26 cellular contexts compared by ENCODE assay signal in the genomic region with DNA sequence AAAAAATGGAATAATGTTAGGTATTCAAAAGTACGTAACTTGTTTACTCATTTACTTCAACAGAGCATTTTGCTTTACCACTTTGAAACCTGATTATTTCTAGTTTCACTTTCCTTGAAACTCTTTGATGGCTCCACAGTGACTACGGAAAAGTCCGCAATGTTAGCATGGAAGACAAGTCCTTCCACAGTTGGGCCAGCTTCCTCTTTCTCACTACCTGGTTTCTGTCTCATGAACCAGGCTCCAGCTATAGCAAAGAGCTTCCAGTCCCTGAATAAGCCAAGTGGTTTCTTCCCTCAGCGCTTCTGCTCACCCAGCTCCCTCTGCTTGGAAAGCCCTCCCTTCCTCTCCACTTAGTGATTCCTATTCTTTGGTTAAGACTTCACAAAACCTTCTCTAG. TPM values are rescaled to one million over a fixed set of nuclear protein-coding genes. Genes with fewer than 3 reads are reported as not detected.
DNase-seq lines count a peak whose midpoint lies in the region; ATAC-seq, FAIRE-seq and TF ChIP-seq lines count a peak whose summit lies in the region.
"Had no signal": no experiment of that assay in that cellular context is flagged by ENCODE, and none has a peak within 500 bp of the region (broad histone marks: within the 10 kb centered on the region; RNA-seq: fewer than 3 reads in every experiment).

No MANE protein-coding gene starts in this region.

- H3K4me1 Mint-ChIP-seq in endodermal cell: peaks cover 5% of the 10 kb centered on the region
- H3K4me1 Mint-ChIP-seq: CD4-positive, CD25-positive, alpha-beta regulatory T cell; IgD-negative memory B cell had no signal

- no peaks in the 10 kb centered on the region for H3K27me3 Mint-ChIP-seq in endodermal cell (ENCODE audit: insufficient read depth)
- H3K27me3 Mint-ChIP-seq: IgD-negative memory B cell had no signal

- intact Hi-C loops in left lung (cut with DNase I): no loop called here

- DNase-seq in Ammon's horn (ENCODE audit: low spot score) (peak; percentile 15), H54 (ENCODE audit: insufficient read length, low spot score) (no peak), endodermal cell (no peak), medulla oblongata (ENCODE audit: extremely low spot score) (peak; percentile 27), left lung (no peak), LoVo (ENCODE audit: low spot score) (no peak), GM19238 (ENCODE audit: insufficient read length, low spot score) (no peak)
- DNase-seq in activated CD4-positive, alpha-beta T cell treated with anti-CD3 and anti-CD28 coated beads for 48 hours: no peak
- DNase-seq: BE2C; CD4-positive, CD25-positive, alpha-beta regulatory T cell; EL; GF-D8; GM23248; Karpas-422; NCI-H1105; NCI-H2029 treated with DMSO at 0.1 percent for 48 hours; NCI-H345; NCI-H524; NCI-H774; NK-92 treated with Interleukin-12 subunit alpha and Interleukin-12 subunit beta, amount 100 ng/mL, for 24 hours; Peyer's patch had no signal

- no peaks in the 10 kb centered on the region for H3K9me3 Mint-ChIP-seq in endodermal cell
- H3K9me3 Mint-ChIP-seq: CD4-positive, CD25-positive, alpha-beta regulatory T cell; IgD-negative memory B cell had no signal

- H3K36me3 ChIP-seq in endodermal cell (ENCODE audit: control insufficient read depth, insufficient read depth, low read length) (peaks cover 16% of the 10 kb centered on the region), left lung (no peaks in the 10 kb centered on the region)
- H3K36me3 ChIP-seq: BE2C, HAP-1, Peyer's patch had no signal

- no peak overlapping the region for H3K9ac ChIP-seq in endodermal cell (ENCODE audit: extremely low read depth, low read length, poor library complexity, severe bottlenecking)
- H3K9ac ChIP-seq: GM23248 had no signal

- H3K4me1 ChIP-seq in endodermal cell (ENCODE audit: control insufficient read depth, insufficient read depth, low read length) (no peaks in the 10 kb centered on the region), left lung (no peaks in the 10 kb centered on the region)
- H3K4me1 ChIP-seq: BE2C, Peyer's patch had no signal

- H3K27ac ChIP-seq in endodermal cell (ENCODE audit: low read depth, low read length): no peak overlapping the region
- H3K27ac ChIP-seq in left lung: no peak overlapping the region
- H3K27ac ChIP-seq: GM23248, Peyer's patch had no signal

- H3K4me3 Mint-ChIP-seq in endodermal cell: no peak overlapping the region
- H3K4me3 Mint-ChIP-seq: CD4-positive, CD25-positive, alpha-beta regulatory T cell; IgD-negative memory B cell had no signal

- FAIRE-seq in H54 (lab: Jason Lieb, UNC): peak; percentile 74
- FAIRE-seq: A204.1 had no signal

- H3K36me3 Mint-ChIP-seq in endodermal cell (ENCODE audit: low read depth): peaks cover 36% of the 10 kb centered on the region
- H3K36me3 Mint-ChIP-seq: CD4-positive, CD25-positive, alpha-beta regulatory T cell had no signal

- H3K27me3 ChIP-seq in endodermal cell (ENCODE audit: control insufficient read depth, insufficient read depth, low read length, poor library complexity, severe bottlenecking) (no peaks in the 10 kb centered on the region), left lung (no peaks in the 10 kb centered on the region)
- H3K27me3 ChIP-seq: BE2C, Peyer's patch had no signal

- H3K9me3 ChIP-seq in endodermal cell (ENCODE audit: control insufficient read depth, low read length): peaks cover 11% of the 10 kb centered on the region
- H3K9me3 ChIP-seq in left lung: peaks cover 0 to 3% of the 10 kb centered on the region in 2 donors
- H3K9me3 ChIP-seq: BE2C, Peyer's patch had no signal

- TF ChIP-seq CTCF in endodermal cell (conservative IDR thresholded peaks at IDR 0.05): no peak
- TF ChIP-seq CTCF in left lung (IDR thresholded peaks at IDR 0.05): no peak

- TF ChIP-seq POLR2A in H54 (IDR thresholded peaks at IDR 0.05; ENCODE audit: low read depth, low read length): no peak

- H3K4me3 ChIP-seq in endodermal cell (ENCODE audit: low read length) (no peak overlapping the region), left lung (no peak overlapping the region)
- H3K4me3 ChIP-seq: GM23248, HAP-1, Peyer's patch had no signal

- H3K27ac Mint-ChIP-seq in endodermal cell: peak overlapping the region; percentile 6
- H3K27ac Mint-ChIP-seq: CD4-positive, CD25-positive, alpha-beta regulatory T cell; IgD-negative memory B cell had no signal

- no peak for ATAC-seq in left lung
- ATAC-seq: SK-N-SH treated with all-trans-retinoic acid at 6 μM for 48 hours had no signal

- 94 to 95% methylated on average over 2 to 4 of the region's 4 CpGs for WGBS in endodermal cell (ENCODE audit: insufficient coverage in 1 of 2, insufficient read length in 1 of 2), 2 experiments

RNA-seq across cellular contexts. Expression of gene SLC16A12, which starts 44.8 kb away (rescaled TPM):
- 1 to 10 TPM in 1 of 2 donors, under 1 TPM in 1; 0.33 to 2.3 TPM for total RNA-seq in endodermal cell
- 0.11 TPM for polyA plus RNA-seq in endodermal cell (2013, experiment 1 of 2)
- 0.12 TPM for polyA plus RNA-seq in endodermal cell (2013, experiment 2 of 2)
- 1 to 10 TPM; 1.5 to 6.3 TPM for total RNA-seq in left lung
- total RNA-seq: CD4-positive, CD25-positive, alpha-beta regulatory T cell; GM23248; OCI-LY7 had no signal
- polyA plus RNA-seq: CD4-positive, CD25-positive, alpha-beta regulatory T cell; GM23248; IgD-negative memory B cell had no signal

Comparison
In these comparisons a context has a peak if more than half of its experiments do, and no peak if none do; other contexts are left out.
1. DNase-seq: peak in Ammon's horn (single experiment) and medulla oblongata (single experiment); none in H54 (single experiment), endodermal cell (single experiment), left lung (0 of 2), LoVo (single experiment), GM19238 (single experiment) and activated CD4-positive, alpha-beta T cell treated with anti-CD3 and anti-CD28 coated beads for 48 hours (single experiment).